ENCODE assay signal across 1 cellular context in genomic region chr10:132627736-132628512, GRCh38.
TF ChIP-seq lines count a peak whose summit lies in the region.

No MANE protein-coding gene starts in this region.

TF ChIP-seq in GM23338, 12 proteins besides CTCF, POLR2A, EP300 and RAD21 (continued from another document):
- TF ChIP-seq ZNF462 (CRISPR knock-in tag; IDR thresholded peaks at IDR 0.05) (no peak), CREB1 (CRISPR knock-in tag; IDR thresholded peaks at IDR 0.05; ENCODE audit: low read depth) (no peak), JUNB (IDR thresholded peaks at IDR 0.05; ENCODE audit: unreplicated experiment) (no peak), STAT1 (IDR thresholded peaks at IDR 0.05; ENCODE audit: unreplicated experiment) (no peak), EZH2 (IDR thresholded peaks at IDR 0.05; ENCODE audit: low read depth, unreplicated experiment) (no peak), ZNF331 (CRISPR knock-in tag; IDR thresholded peaks at IDR 0.05; ENCODE audit: low read depth) (no peak), EZH2phosphoT487 (IDR thresholded peaks at IDR 0.05; ENCODE audit: unreplicated experiment) (no peak)
TF ChIP-seq in GM23338: peak in this region for 0.
